Comparison of ENCODE assay signal across 1 cellular context in the genomic region with DNA sequence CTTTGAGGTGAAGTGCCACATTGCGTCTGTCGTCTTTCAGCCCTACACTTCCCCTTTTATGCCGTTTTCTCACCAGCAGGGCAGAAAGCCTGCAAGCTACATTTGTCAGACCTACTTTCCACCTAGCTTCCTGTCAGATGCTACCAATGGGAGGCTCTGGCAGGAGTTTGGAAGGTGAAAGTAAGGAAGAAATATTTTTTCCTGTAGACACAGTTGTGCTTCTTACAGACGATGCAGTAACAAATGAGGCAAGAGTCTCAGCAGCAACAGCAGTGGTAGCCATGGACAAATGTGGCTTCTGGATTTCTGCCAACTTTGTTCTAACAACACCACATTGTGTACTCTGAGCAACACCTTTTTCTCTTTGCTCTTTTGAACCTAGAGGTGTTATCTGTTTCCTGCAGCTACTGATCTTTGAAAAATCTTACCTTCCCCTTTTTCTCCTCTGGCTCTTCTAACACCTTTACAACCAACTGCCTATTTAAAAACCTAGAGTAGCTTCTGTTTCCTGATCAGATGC.
TF ChIP-seq lines count a peak whose summit lies in the region.

No MANE protein-coding gene starts in this region.

TF ChIP-seq in K562, 482 proteins besides CTCF, POLR2A, EP300 and RAD21 (continued from another document and continues in another):
- no peak for TF ChIP-seq BCLAF1 (IDR thresholded peaks at IDR 0.05; ENCODE audit: borderline replicate concordance in 1 of 2, control insufficient read depth in 1 of 2, low read depth in 2 of 2, low read length in 1 of 2)
- no peak for TF ChIP-seq ARID2 (IDR thresholded peaks at IDR 0.05)
- TF ChIP-seq TFAP4 (CRISPR knock-in tag; IDR thresholded peaks at IDR 0.05; ENCODE audit: borderline replicate concordance), result no peak
- TF ChIP-seq SMARCA5 (IDR thresholded peaks at IDR 0.05), result no peak
- no peak for TF ChIP-seq ZNF589 (CRISPR knock-in tag; IDR thresholded peaks at IDR 0.05; ENCODE audit: low read depth)
- no peak for TF ChIP-seq MLLT1 (IDR thresholded peaks at IDR 0.05)
- TF ChIP-seq CBFB (CRISPR knock-in tag; IDR thresholded peaks at IDR 0.05), result no peak
- no peak for TF ChIP-seq KAT7 (CRISPR knock-in tag; IDR thresholded peaks at IDR 0.05; ENCODE audit: borderline replicate concordance)
- no peak for TF ChIP-seq NCOA1 (IDR thresholded peaks at IDR 0.05; ENCODE audit: low read depth)
- TF ChIP-seq, protein P1, sequence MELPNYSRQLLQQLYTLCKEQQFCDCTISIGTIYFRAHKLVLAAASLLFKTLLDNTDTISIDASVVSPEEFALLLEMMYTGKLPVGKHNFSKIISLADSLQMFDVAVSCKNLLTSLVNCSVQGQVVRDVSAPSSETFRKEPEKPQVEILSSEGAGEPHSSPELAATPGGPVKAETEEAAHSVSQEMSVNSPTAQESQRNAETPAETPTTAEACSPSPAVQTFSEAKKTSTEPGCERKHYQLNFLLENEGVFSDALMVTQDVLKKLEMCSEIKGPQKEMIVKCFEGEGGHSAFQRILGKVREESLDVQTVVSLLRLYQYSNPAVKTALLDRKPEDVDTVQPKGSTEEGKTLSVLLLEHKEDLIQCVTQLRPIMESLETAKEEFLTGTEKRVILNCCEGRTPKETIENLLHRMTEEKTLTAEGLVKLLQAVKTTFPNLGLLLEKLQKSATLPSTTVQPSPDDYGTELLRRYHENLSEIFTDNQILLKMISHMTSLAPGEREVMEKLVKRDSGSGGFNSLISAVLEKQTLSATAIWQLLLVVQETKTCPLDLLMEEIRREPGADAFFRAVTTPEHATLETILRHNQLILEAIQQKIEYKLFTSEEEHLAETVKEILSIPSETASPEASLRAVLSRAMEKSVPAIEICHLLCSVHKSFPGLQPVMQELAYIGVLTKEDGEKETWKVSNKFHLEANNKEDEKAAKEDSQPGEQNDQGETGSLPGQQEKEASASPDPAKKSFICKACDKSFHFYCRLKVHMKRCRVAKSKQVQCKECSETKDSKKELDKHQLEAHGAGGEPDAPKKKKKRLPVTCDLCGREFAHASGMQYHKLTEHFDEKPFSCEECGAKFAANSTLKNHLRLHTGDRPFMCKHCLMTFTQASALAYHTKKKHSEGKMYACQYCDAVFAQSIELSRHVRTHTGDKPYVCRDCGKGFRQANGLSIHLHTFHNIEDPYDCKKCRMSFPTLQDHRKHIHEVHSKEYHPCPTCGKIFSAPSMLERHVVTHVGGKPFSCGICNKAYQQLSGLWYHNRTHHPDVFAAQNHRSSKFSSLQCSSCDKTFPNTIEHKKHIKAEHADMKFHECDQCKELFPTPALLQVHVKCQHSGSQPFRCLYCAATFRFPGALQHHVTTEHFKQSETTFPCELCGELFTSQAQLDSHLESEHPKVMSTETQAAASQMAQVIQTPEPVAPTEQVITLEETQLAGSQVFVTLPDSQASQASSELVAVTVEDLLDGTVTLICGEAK (IDR thresholded peaks at IDR 0.05), result no peak
- TF ChIP-seq, protein P1 (CRISPR knock-in tag; IDR thresholded peaks at IDR 0.05), result no peak
- no peak for TF ChIP-seq JUND (IDR thresholded peaks at IDR 0.05; ENCODE audit: borderline replicate concordance, low read depth, low read length)
- 0 out of 3 replicates have a peak, but pooled peaks have one; percentile 20 for TF ChIP-seq JUND (tag; IDR thresholded peaks at IDR 0.05; ENCODE audit: borderline replicate concordance, low read depth, low read length)
- TF ChIP-seq ETV5 (CRISPR knock-in tag; IDR thresholded peaks at IDR 0.05; ENCODE audit: low read depth), result no peak
- TF ChIP-seq E2F1 (CRISPR knock-in tag; IDR thresholded peaks at IDR 0.05), result no peak
- no peak for TF ChIP-seq NCOA6 (IDR thresholded peaks at IDR 0.05)
- TF ChIP-seq SAFB (IDR thresholded peaks at IDR 0.05; ENCODE audit: borderline replicate concordance, low read depth, low read length), result no peak
- TF ChIP-seq ZNF134 (CRISPR knock-in tag; conservative IDR thresholded peaks at IDR 0.05), result no peak
- no peak for TF ChIP-seq FOSL1 (tag; conservative IDR thresholded peaks at IDR 0.05)
- TF ChIP-seq CBFA2T3 (IDR thresholded peaks at IDR 0.05), result peak; percentile 44; the same call in 1 of the 2 replicates
- TF ChIP-seq SRSF1 (IDR thresholded peaks at IDR 0.05; ENCODE audit: low read depth, low read length), result no peak
- 0 out of 2 replicates have a peak, but pooled peaks have one; percentile 29 for TF ChIP-seq FOXJ2 (tag; IDR thresholded peaks at IDR 0.05)
- TF ChIP-seq MYBL2 (IDR thresholded peaks at IDR 0.05; ENCODE audit: low read depth), result no peak
- no peak for TF ChIP-seq MYBL2 (CRISPR knock-in tag; IDR thresholded peaks at IDR 0.05; ENCODE audit: borderline replicate concordance)
- TF ChIP-seq, protein P2, sequence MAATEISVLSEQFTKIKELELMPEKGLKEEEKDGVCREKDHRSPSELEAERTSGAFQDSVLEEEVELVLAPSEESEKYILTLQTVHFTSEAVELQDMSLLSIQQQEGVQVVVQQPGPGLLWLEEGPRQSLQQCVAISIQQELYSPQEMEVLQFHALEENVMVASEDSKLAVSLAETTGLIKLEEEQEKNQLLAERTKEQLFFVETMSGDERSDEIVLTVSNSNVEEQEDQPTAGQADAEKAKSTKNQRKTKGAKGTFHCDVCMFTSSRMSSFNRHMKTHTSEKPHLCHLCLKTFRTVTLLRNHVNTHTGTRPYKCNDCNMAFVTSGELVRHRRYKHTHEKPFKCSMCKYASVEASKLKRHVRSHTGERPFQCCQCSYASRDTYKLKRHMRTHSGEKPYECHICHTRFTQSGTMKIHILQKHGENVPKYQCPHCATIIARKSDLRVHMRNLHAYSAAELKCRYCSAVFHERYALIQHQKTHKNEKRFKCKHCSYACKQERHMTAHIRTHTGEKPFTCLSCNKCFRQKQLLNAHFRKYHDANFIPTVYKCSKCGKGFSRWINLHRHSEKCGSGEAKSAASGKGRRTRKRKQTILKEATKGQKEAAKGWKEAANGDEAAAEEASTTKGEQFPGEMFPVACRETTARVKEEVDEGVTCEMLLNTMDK (IDR thresholded peaks at IDR 0.05; ENCODE audit: borderline replicate concordance, insufficient read depth, low read depth, low read length, poor library complexity, severe bottlenecking), result no peak
- no peak for TF ChIP-seq BRCA1 (IDR thresholded peaks at IDR 0.05)
- no peak for TF ChIP-seq BRCA1 (CRISPR knock-in tag; IDR thresholded peaks at IDR 0.05)
- TF ChIP-seq KAT8 (IDR thresholded peaks at IDR 0.05; ENCODE audit: low read depth), result no peak
- no peak for TF ChIP-seq NFE2 (IDR thresholded peaks at IDR 0.05; ENCODE audit: low read depth)
- TF ChIP-seq, protein P3, sequence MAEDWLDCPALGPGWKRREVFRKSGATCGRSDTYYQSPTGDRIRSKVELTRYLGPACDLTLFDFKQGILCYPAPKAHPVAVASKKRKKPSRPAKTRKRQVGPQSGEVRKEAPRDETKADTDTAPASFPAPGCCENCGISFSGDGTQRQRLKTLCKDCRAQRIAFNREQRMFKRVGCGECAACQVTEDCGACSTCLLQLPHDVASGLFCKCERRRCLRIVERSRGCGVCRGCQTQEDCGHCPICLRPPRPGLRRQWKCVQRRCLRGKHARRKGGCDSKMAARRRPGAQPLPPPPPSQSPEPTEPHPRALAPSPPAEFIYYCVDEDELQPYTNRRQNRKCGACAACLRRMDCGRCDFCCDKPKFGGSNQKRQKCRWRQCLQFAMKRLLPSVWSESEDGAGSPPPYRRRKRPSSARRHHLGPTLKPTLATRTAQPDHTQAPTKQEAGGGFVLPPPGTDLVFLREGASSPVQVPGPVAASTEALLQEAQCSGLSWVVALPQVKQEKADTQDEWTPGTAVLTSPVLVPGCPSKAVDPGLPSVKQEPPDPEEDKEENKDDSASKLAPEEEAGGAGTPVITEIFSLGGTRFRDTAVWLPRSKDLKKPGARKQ (CRISPR knock-in tag; IDR thresholded peaks at IDR 0.05), result no peak
- TF ChIP-seq ZNF512 (tag; IDR thresholded peaks at IDR 0.05), result 0 out of 2 replicates have a peak, but pooled peaks have one; percentile 43
- TF ChIP-seq MXI1 (IDR thresholded peaks at IDR 0.05; ENCODE audit: low read depth, low read length), result no peak
- no peak for TF ChIP-seq ZNF311 (CRISPR knock-in tag; IDR thresholded peaks at IDR 0.05)
